ENCODE assay signal across 1 cellular context in the genomic region with DNA sequence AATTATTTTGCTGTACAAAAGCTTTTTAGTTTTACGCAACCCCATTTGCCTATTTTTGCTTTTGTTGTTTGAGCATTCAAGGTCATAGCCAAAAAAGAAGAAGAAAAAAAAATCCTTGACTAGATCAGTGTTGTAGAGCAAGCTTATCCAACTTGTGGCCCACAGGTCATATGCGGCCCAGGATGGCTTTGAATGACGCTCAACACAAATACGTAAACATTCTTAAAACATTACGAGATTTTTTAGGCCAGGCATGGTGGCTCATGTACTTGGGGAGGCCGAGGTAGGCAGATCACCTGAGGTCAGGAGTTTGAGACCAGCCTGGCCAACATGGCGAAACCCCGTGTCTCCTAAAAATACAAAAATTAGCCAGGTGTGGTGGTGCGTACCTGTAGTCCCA.
TF ChIP-seq lines count a peak whose summit lies in the region.

No MANE protein-coding gene starts in this region.

TF ChIP-seq in HepG2, 621 proteins besides CTCF, POLR2A, EP300 and RAD21:
- TF ChIP-seq, protein P1, sequence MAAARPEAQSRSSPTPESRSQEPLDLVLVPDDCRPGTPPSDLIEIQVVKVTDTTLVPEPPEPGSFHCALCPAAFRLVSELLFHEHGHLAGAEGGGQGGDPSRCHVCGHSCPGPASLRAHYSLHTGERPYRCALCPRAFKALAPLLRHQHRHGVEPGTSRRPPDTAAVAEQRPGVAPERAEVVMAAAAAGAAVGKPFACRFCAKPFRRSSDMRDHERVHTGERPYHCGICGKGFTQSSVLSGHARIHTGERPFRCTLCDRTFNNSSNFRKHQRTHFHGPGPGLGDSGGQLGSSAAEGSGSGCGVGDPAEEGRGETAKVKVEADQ (CRISPR knock-in tag; IDR thresholded peaks at IDR 0.05; ENCODE audit: borderline replicate concordance), result no peak
- no peak for TF ChIP-seq FUBP1 (CRISPR knock-in tag; IDR thresholded peaks at IDR 0.05; ENCODE audit: borderline replicate concordance)
- no peak for TF ChIP-seq DNMT1 (CRISPR knock-in tag; IDR thresholded peaks at IDR 0.05)
- no peak for TF ChIP-seq SOX13 (IDR thresholded peaks at IDR 0.05)
- 0 out of 4 replicates have a peak, but pooled peaks of 1 of the 2 experiments have one; percentile 14 for TF ChIP-seq SOX13 (CRISPR knock-in tag; conservative IDR thresholded peaks at IDR 0.05 in 1 of 2, IDR thresholded peaks at IDR 0.05 in 1 of 2)
TF ChIP-seq in HepG2: peak in this region for 1.
